In genomic region chr22:37219534-37219933, GRCh38 we compare ENCODE assay signal across 13 cellular contexts. TPM values are rescaled to one million over a fixed set of nuclear protein-coding genes. Genes with fewer than 3 reads are reported as not detected.
A peak's percentile ranks its signal among the peaks of the same experiment; 100 is the strongest.
DNase-seq lines count a peak whose midpoint lies in the region; ATAC-seq and TF ChIP-seq lines count a peak whose summit lies in the region.
"Had no signal": no experiment of that assay in that cellular context is flagged by ENCODE, and none has a peak within 500 bp of the region (broad histone marks: within the 10 kb centered on the region; RNA-seq: fewer than 3 reads in every experiment).

No MANE protein-coding gene starts in this region.

- no peaks in the 10 kb centered on the region for H3K9me3 ChIP-seq in Loucy (ENCODE audit: insufficient read depth, low read depth, low read length)
- no peaks in the 10 kb centered on the region for H3K9me3 ChIP-seq in upper lobe of right lung
- H3K9me3 ChIP-seq: thoracic aorta had no signal

- H3K9me2 ChIP-seq in Loucy (replicated peaks; ENCODE audit: low read depth, low read length) = no peaks in the 10 kb centered on the region

- peak overlapping the region; percentile 63 for H3K4me2 ChIP-seq in Loucy (ENCODE audit: low read depth, low read length, poor library complexity, severe bottlenecking)

- H3K9ac ChIP-seq in Loucy (ENCODE audit: low read depth, low read length, poor library complexity, severe bottlenecking) = peak overlapping the region; percentile 44

- ATAC-seq in GM19438 (IDR thresholded peaks at IDR 0.05; ENCODE audit: low read depth, unreplicated experiment) = peak; percentile 35
- no peak for ATAC-seq in memory B cell (ENCODE audit: low read depth)
- no peak for ATAC-seq in upper lobe of right lung

- DNase-seq in GM12864 (ENCODE audit: low read depth) (no peak), memory B cell (ENCODE audit: low spot score in 2 of 2) (no peak), SHP77 (lab: John Stamatoyannopoulos, UW) (no peak), upper lobe of right lung (no peak), NCI-H774 (lab: John Stamatoyannopoulos, UW) (no peak), kidney glomerular epithelial cell (lab: John Stamatoyannopoulos, UW) (no peak)
- DNase-seq: activated CD4-positive, CD25-positive, alpha-beta regulatory T cell treated with anti-CD3 and anti-CD28 coated beads, Interleukin-2, amount 50 U/mL, for 72 hours; kidney had no signal

- no peaks in the 10 kb centered on the region for H3K27me3 Mint-ChIP-seq in memory B cell

- no peak for TF ChIP-seq CTCF in GM12864 (IDR thresholded peaks at IDR 0.05; ENCODE audit: low read depth, low read length, missing control alignments)
- TF ChIP-seq CTCF in Loucy (conservative IDR thresholded peaks at IDR 0.05; ENCODE audit: low read length) = no peak
- TF ChIP-seq CTCF in upper lobe of right lung (IDR thresholded peaks at IDR 0.05) = no peak

- peak overlapping the region; percentile 97 for H3K27ac Mint-ChIP-seq in memory B cell

- peaks cover 64% of the 10 kb centered on the region for H3K4me1 Mint-ChIP-seq in memory B cell

- H2AFZ ChIP-seq in Loucy (ENCODE audit: low read length) = no peak overlapping the region

- intact Hi-C loops in upper lobe of right lung (cut with DNase I) = no loop called here

- 0 out of 2 replicates have a peak, but pooled peaks cover 2% of the 10 kb centered on the region for H3F3A ChIP-seq in Loucy (ENCODE audit: low read depth)

- H3K4me3 Mint-ChIP-seq in memory B cell = peak overlapping the region; percentile 71

- H3K27me3 ChIP-seq in Loucy (ENCODE audit: insufficient read depth, low read length, poor library complexity, severe bottlenecking) (no peaks in the 10 kb centered on the region), upper lobe of right lung (peaks cover 5% of the 10 kb centered on the region)

- H3K27ac ChIP-seq in upper lobe of right lung = no peak overlapping the region
- H3K27ac ChIP-seq: thoracic aorta had no signal

- H3K4me1 ChIP-seq in Loucy (ENCODE audit: insufficient read depth, low read length, poor library complexity, severe bottlenecking) (peaks cover 47% of the 10 kb centered on the region), upper lobe of right lung (no peaks in the 10 kb centered on the region)

- peak overlapping the region; percentile 51 for H3K4me3 ChIP-seq in GM12864 (ENCODE audit: low read depth, low read length)
- peak overlapping the region; percentile 39 for H3K4me3 ChIP-seq in Loucy (ENCODE audit: low read length, poor library complexity, severe bottlenecking)
- no peak overlapping the region for H3K4me3 ChIP-seq in upper lobe of right lung
- H3K4me3 ChIP-seq: thoracic aorta had no signal

- H3K9me3 Mint-ChIP-seq in memory B cell = peaks cover 4% of the 10 kb centered on the region

- no peaks in the 10 kb centered on the region for H3K79me2 ChIP-seq in Loucy (ENCODE audit: insufficient read depth, low read length)

- H3K36me3 Mint-ChIP-seq in memory B cell = peaks cover 12% of the 10 kb centered on the region

- H4K20me1 ChIP-seq in Loucy (ENCODE audit: insufficient read depth, low read length, poor library complexity, severe bottlenecking) = peaks cover 3% of the 10 kb centered on the region

- peaks cover 13% of the 10 kb centered on the region; the same call in 1 of the 2 replicates for H3K36me3 ChIP-seq in Loucy (ENCODE audit: insufficient read depth, low read length)
- no peaks in the 10 kb centered on the region for H3K36me3 ChIP-seq in upper lobe of right lung
- H3K36me3 ChIP-seq: thoracic aorta had no signal

RNA-seq across cellular contexts. Expression of gene SSTR3, which starts 7.3 kb away (rescaled TPM):
- not detected for total RNA-seq in upper lobe of right lung
- total RNA-seq: fibroblast of lung, osteocyte, thoracic aorta had no signal

RNA-seq across cellular contexts. Expression of gene RAC2, which starts 24.5 kb away (rescaled TPM):
- 107 TPM for total RNA-seq in upper lobe of right lung
- total RNA-seq: osteocyte had no signal

RNA-seq across cellular contexts. Expression of gene C1QTNF6, which starts 31.5 kb away (rescaled TPM):
- 6.1 TPM for total RNA-seq in upper lobe of right lung
